In genomic region chr9:87613265-87614111, GRCh38 we compare ENCODE assay signal across 15 cellular contexts.
DNase-seq lines count a peak whose midpoint lies in the region; ATAC-seq, FAIRE-seq and TF ChIP-seq lines count a peak whose summit lies in the region.
"Had no signal": no experiment of that assay in that cellular context is flagged by ENCODE, and none has a peak within 500 bp of the region (broad histone marks: within the 10 kb centered on the region; RNA-seq: fewer than 3 reads in every experiment).

No MANE protein-coding gene starts in this region.

- no peaks in the 10 kb centered on the region for H3K27me3 ChIP-seq in PC-9 (ENCODE audit: insufficient read depth, low read depth)
- no peaks in the 10 kb centered on the region for H3K27me3 ChIP-seq in trophoblast cell (ENCODE audit: insufficient read depth, low read length)

- H4K91ac ChIP-seq in trophoblast cell (ENCODE audit: low read depth, low read length) = no peak overlapping the region

- H3K23ac ChIP-seq in trophoblast cell (ENCODE audit: low read length) = no peak overlapping the region

- H3K14ac ChIP-seq in trophoblast cell (ENCODE audit: low read length) = no peak overlapping the region

- H3K36me3 Mint-ChIP-seq in natural killer cell treated with Interleukin-12 subunit alpha and Interleukin-12 subunit beta and Interleukin-15 and Interleukin-18, amount 100 ng/mL, for 72 hours = no peaks in the 10 kb centered on the region

- H3K27ac Mint-ChIP-seq in natural killer cell treated with Interleukin-12 subunit alpha and Interleukin-12 subunit beta and Interleukin-15 and Interleukin-18, amount 100 ng/mL, for 72 hours = no peak overlapping the region
- H3K27ac Mint-ChIP-seq: activated B cell treated with CpG ODN at 0.5 μM for 24 hours; activated T-helper 17 cell treated with anti-CD3 and anti-CD28 coated beads, Interleukin-2, amount 50 U/mL, for 72 hours; B cell had no signal

- no peak for TF ChIP-seq POLR2A in A549 (IDR thresholded peaks at IDR 0.05; ENCODE audit: low read length)

- H4K20me1 ChIP-seq in PC-9 (ENCODE audit: insufficient read depth) = no peaks in the 10 kb centered on the region; the same call in 1 of the 2 replicates

- no peak overlapping the region for H3K4ac ChIP-seq in trophoblast cell (ENCODE audit: low read depth, low read length)

- TF ChIP-seq CTCF in A549 (IDR thresholded peaks at IDR 0.05) (no peak), PC-9 (conservative IDR thresholded peaks at IDR 0.05) (no peak)

- H3K4me2 ChIP-seq in A549 (peak overlapping the region; percentile 67), PC-9 (no peak overlapping the region), trophoblast cell (ENCODE audit: low read length) (no peak overlapping the region)

- H3K36me3 ChIP-seq in PC-9 (ENCODE audit: low read depth) = peaks cover 12% of the 10 kb centered on the region; the same call in 1 of the 2 replicates
- H3K36me3 ChIP-seq in trophoblast cell (ENCODE audit: control insufficient read depth in 1 of 2, insufficient read depth in 2 of 2, low read length in 2 of 2) = peaks cover 2% of the 10 kb centered on the region in 2 experiments

- no peak overlapping the region for H2AK5ac ChIP-seq in trophoblast cell (ENCODE audit: low read length)

- H3K27ac ChIP-seq in A549 = peak overlapping the region; percentile 47 to 68; a peak in 4 of 6 replicates
- H3K27ac ChIP-seq in PC-9 = peak overlapping the region; percentile 90; the same call in 1 of the 2 replicates
- H3K27ac ChIP-seq in trophoblast cell (ENCODE audit: low read depth, low read length) = no peak overlapping the region
- H3K27ac ChIP-seq: parathyroid adenoma had no signal

- DNase-seq in A549 (ENCODE audit: low read depth in 1 of 2, low spot score in 1 of 2) = peak in 1 of 2 experiments; percentile 22
- no peak for DNase-seq in PC-9
- peak; percentile 39 for DNase-seq in kidney tubule cell (ENCODE audit: low spot score)
- DNase-seq in NCI-H69 (lab: John Stamatoyannopoulos, UW) = no peak
- no peak for DNase-seq in natural killer cell treated with Interleukin-12 subunit alpha and Interleukin-12 subunit beta and Interleukin-15 and Interleukin-18, amount 100 ng/mL, for 72 hours (ENCODE audit: low spot score)
- DNase-seq in trophoblast cell = no peak
- DNase-seq: activated B cell treated with CpG ODN at 0.5 μM for 24 hours, NCI-H2081 treated with DMSO at 0.1 percent for 48 hours had no signal

- no peak overlapping the region for H3K4me3 Mint-ChIP-seq in natural killer cell treated with Interleukin-12 subunit alpha and Interleukin-12 subunit beta and Interleukin-15 and Interleukin-18, amount 100 ng/mL, for 72 hours
- H3K4me3 Mint-ChIP-seq: activated B cell treated with CpG ODN at 0.5 μM for 24 hours; activated T-helper 17 cell treated with anti-CD3 and anti-CD28 coated beads, Interleukin-2, amount 50 U/mL, for 72 hours; B cell had no signal

- no peak for FAIRE-seq in A549 (lab: Jason Lieb, UNC)
- FAIRE-seq: HTR-8/SVneo, keratinocyte had no signal

- TF ChIP-seq RAD21 in A549 (conservative IDR thresholded peaks at IDR 0.05 in 1 of 2, IDR thresholded peaks at IDR 0.05 in 1 of 2) = no peak

- peak in 1 of 2 experiments; percentile 74; a peak in 3 of 6 replicates for ATAC-seq in A549
- ATAC-seq in GM19035 (IDR thresholded peaks at IDR 0.05; ENCODE audit: unreplicated experiment) = peak; percentile 57
- no peak for ATAC-seq in GM19351 (IDR thresholded peaks at IDR 0.05; ENCODE audit: unreplicated experiment)
- no peak for ATAC-seq in natural killer cell treated with Interleukin-12 subunit alpha and Interleukin-12 subunit beta and Interleukin-15 and Interleukin-18, amount 100 ng/mL, for 72 hours
- ATAC-seq: activated T-helper 17 cell treated with anti-CD3 and anti-CD28 coated beads, Interleukin-2, amount 50 U/mL, for 72 hours had no signal

- no peak overlapping the region for H2BK5ac ChIP-seq in trophoblast cell (ENCODE audit: low read depth, low read length, poor library complexity)

- no peaks in the 10 kb centered on the region for H3K9me3 ChIP-seq in A549
- H3K9me3 ChIP-seq in PC-9 (ENCODE audit: insufficient read depth, low read depth) = no peaks in the 10 kb centered on the region
- no peaks in the 10 kb centered on the region for H3K9me3 ChIP-seq in trophoblast cell (ENCODE audit: insufficient read depth, low read depth, low read length)

- H4K12ac ChIP-seq in trophoblast cell (ENCODE audit: low read depth, low read length) = no peak overlapping the region

- H3K79me2 ChIP-seq in PC-9 (ENCODE audit: low read depth) (no peaks in the 10 kb centered on the region), trophoblast cell (ENCODE audit: control insufficient read depth, insufficient read depth, low read length, poor library complexity) (no peaks in the 10 kb centered on the region)
- H3K79me2 ChIP-seq: parathyroid adenoma had no signal

- H3K4me1 ChIP-seq in A549 = peaks cover 53% of the 10 kb centered on the region
- H3K4me1 ChIP-seq in PC-9 (replicated peaks; ENCODE audit: insufficient read depth) = peaks cover 45% of the 10 kb centered on the region
- peaks cover 10 to 18% of the 10 kb centered on the region in 2 experiments for H3K4me1 ChIP-seq in trophoblast cell (ENCODE audit: control insufficient read depth in 1 of 2, insufficient read depth in 2 of 2, low read length in 2 of 2)
- H3K4me1 ChIP-seq: parathyroid adenoma had no signal

- BruUV-seq in PC-9 (replicated peaks; lab: Mats Ljungman, UMichigan) = no TSS peak

- no peak overlapping the region for H4K8ac ChIP-seq in trophoblast cell (ENCODE audit: low read depth, low read length)

- H3K18ac ChIP-seq in trophoblast cell (ENCODE audit: low read length) = no peak overlapping the region

- H3K9me3 Mint-ChIP-seq in natural killer cell treated with Interleukin-12 subunit alpha and Interleukin-12 subunit beta and Interleukin-15 and Interleukin-18, amount 100 ng/mL, for 72 hours = no peaks in the 10 kb centered on the region
- H3K9me3 Mint-ChIP-seq: activated B cell treated with CpG ODN at 0.5 μM for 24 hours; activated T-helper 17 cell treated with anti-CD3 and anti-CD28 coated beads, Interleukin-2, amount 50 U/mL, for 72 hours had no signal

- H2BK12ac ChIP-seq in trophoblast cell (ENCODE audit: low read length) = no peak overlapping the region

- intact Hi-C loops in PC-9 (cut with micrococcal nuclease; ENCODE audit: unreplicated experiment) = no loop called here

- peaks cover 23% of the 10 kb centered on the region for H3F3A ChIP-seq in PC-9 (ENCODE audit: insufficient read depth, low read depth)

- H2AFZ ChIP-seq in PC-9 (no peak overlapping the region), trophoblast cell (ENCODE audit: insufficient read depth, low read length, poor library complexity) (no peak overlapping the region)
- H2AFZ ChIP-seq: parathyroid adenoma had no signal

- no peaks in the 10 kb centered on the region for H3K79me1 ChIP-seq in trophoblast cell (ENCODE audit: low read length)

- H3K4me3 ChIP-seq in A549 (no peak overlapping the region), PC-9 (no peak overlapping the region), trophoblast cell (ENCODE audit: low read depth, low read length) (no peak overlapping the region)

- peaks cover 0 to 3% of the 10 kb centered on the region in 2 donors for H3K4me1 Mint-ChIP-seq in natural killer cell treated with Interleukin-12 subunit alpha and Interleukin-12 subunit beta and Interleukin-15 and Interleukin-18, amount 100 ng/mL, for 72 hours (ENCODE audit: low read depth in 2 of 2)
- H3K4me1 Mint-ChIP-seq: activated B cell treated with CpG ODN at 0.5 μM for 24 hours; activated T-helper 17 cell treated with anti-CD3 and anti-CD28 coated beads, Interleukin-2, amount 50 U/mL, for 72 hours; B cell had no signal

- TF ChIP-seq EP300 in A549 (IDR thresholded peaks at IDR 0.05) = no peak

- no peak overlapping the region for H3K9ac ChIP-seq in trophoblast cell (ENCODE audit: low read length)
- H3K9ac ChIP-seq: parathyroid adenoma had no signal

- no peak overlapping the region for H2BK120ac ChIP-seq in trophoblast cell (ENCODE audit: insufficient read depth, low read length, poor library complexity)

- CTCF ChIA-PET in A549 (lab: Yijun Ruan, JAX) (interaction anchor here (0.9 to 1.2 kb wide), 3 partner anchors 115 to 276 kb away, joined by 3 read pairs; no protein-coding TSS in a partner anchor), PC-9 (lab: Charles Lee) (no interaction called here)

- POLR2A ChIA-PET in A549 (lab: Yijun Ruan, JAX) = no interaction called here
- POLR2A ChIA-PET in PC-9 (lab: Charles Lee; ENCODE audit: unreplicated experiment) = no interaction called here

- H3K9me2 ChIP-seq in PC-9 (ENCODE audit: insufficient read depth) = no peaks in the 10 kb centered on the region

- WGBS in A549 (ENCODE audit: missing lambda C conversion rate) = 38% methylated on average over 11 of the region's 11 CpGs
- WGBS in trophoblast cell (ENCODE audit: extremely low coverage, insufficient coverage, insufficient read length) = no CpG with 5 or more reads among the region's 11 CpGs

- H3K27me3 Mint-ChIP-seq in natural killer cell treated with Interleukin-12 subunit alpha and Interleukin-12 subunit beta and Interleukin-15 and Interleukin-18, amount 100 ng/mL, for 72 hours = peaks cover 0 to 3% of the 10 kb centered on the region in 2 donors
- H3K27me3 Mint-ChIP-seq: activated B cell treated with CpG ODN at 0.5 μM for 24 hours, B cell had no signal

TF ChIP-seq in A549, 52 proteins besides CTCF, POLR2A, EP300 and RAD21:
- no peak for TF ChIP-seq CBX2 (IDR thresholded peaks at IDR 0.05; ENCODE audit: borderline replicate concordance, low read depth)
- no peak for TF ChIP-seq SMC3 (IDR thresholded peaks at IDR 0.05)
- peak; percentile 39; the same call in 1 of the 2 replicates for TF ChIP-seq GATA3 (IDR thresholded peaks at IDR 0.05; ENCODE audit: borderline replicate concordance)
- peak; percentile 73 to 81; a peak in 3 of 4 replicates for TF ChIP-seq CEBPB (IDR thresholded peaks at IDR 0.05)
